8 cellular contexts compared by ENCODE assay signal in the genomic region with DNA sequence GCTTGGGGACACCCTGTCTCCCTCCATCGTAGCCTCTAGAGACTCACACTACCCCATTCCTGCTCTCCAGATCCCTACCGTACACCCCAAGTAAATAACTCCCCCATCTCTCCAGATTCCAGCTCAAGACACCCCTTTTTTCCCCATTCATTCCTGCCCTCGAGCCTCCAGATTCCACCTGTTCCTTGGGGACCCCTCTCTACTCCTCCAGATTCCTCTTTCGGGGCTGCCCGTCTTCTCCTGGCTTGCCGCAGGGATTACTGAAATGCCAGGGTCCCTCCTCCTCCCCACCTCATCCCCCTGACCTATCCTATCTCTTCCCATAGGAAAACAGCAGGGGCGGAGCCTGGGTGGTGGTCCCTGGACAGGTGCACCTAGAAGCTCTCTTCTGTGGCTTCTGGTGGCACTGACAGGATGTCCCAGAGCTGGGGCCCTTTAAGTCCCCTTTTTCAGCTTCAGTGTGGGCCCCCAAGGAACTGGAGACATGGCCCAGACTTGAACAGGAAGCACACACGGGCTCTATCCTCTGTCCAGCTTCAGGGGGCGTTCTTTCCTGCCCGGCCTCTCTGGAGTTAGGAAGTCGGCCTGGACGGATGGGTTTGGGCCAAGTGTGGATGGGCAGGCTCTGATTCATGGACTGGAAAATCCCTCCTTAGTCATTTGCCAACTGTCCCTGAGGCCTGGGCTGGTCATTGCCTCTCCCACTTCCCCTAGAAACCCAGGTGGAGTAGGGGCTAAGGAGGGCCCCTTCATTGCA. TPM values are rescaled to one million over a fixed set of nuclear protein-coding genes. Genes with fewer than 3 reads are reported as not detected.
A peak's percentile ranks its signal among the peaks of the same experiment; 100 is the strongest.
DNase-seq lines count a peak whose midpoint lies in the region; ATAC-seq and TF ChIP-seq lines count a peak whose summit lies in the region.

No MANE protein-coding gene starts in this region.

- ATAC-seq in T-helper 17 cell (no peak), GM21825 (IDR thresholded peaks at IDR 0.05; ENCODE audit: unreplicated experiment) (no peak)

- no peaks in the 10 kb centered on the region for H4K20me1 ChIP-seq in fibroblast of lung (ENCODE audit: control insufficient read depth, extremely low read depth, insufficient read depth, low read length)

- peak overlapping the region; percentile 84 for H3K9ac ChIP-seq in fibroblast of lung (ENCODE audit: insufficient read depth, low read length)

- H3K27me3 ChIP-seq in fibroblast of lung (ENCODE audit: control insufficient read depth, insufficient read depth, low read length), result no peaks in the 10 kb centered on the region

- peak overlapping the region; percentile 69 to 83 (median 76) for H3K4me3 ChIP-seq in fibroblast of lung (replicated peaks in 1 of 4; ENCODE audit: control extremely low read depth in 1 of 4, insufficient read depth in 1 of 4, low read depth in 3 of 4, low read length in 4 of 4)

- H3K4me2 ChIP-seq in fibroblast of lung (ENCODE audit: extremely low read depth, insufficient read depth, low read length), result peak overlapping the region; percentile 95

- peaks cover 9% of the 10 kb centered on the region for H3K79me2 ChIP-seq in fibroblast of lung (ENCODE audit: control insufficient read depth, insufficient read depth, low read length)

- no peaks in the 10 kb centered on the region for H3K36me3 Mint-ChIP-seq in activated naive CD4-positive, alpha-beta T cell treated with anti-CD3 and anti-CD28 coated beads, Interleukin-2, amount 50 U/mL, for 24 hours
- H3K36me3 Mint-ChIP-seq in T-helper 17 cell (ENCODE audit: low read depth) (no peaks in the 10 kb centered on the region), nephron (ENCODE audit: low read depth) (peaks cover 12% of the 10 kb centered on the region)

- H3K27ac Mint-ChIP-seq in activated naive CD4-positive, alpha-beta T cell treated with anti-CD3 and anti-CD28 coated beads, Interleukin-2, amount 50 U/mL, for 24 hours, result peak overlapping the region; percentile 53
- peak overlapping the region; percentile 85 for H3K27ac Mint-ChIP-seq in T-helper 17 cell
- peak overlapping the region; percentile 32 to 87 (median 81) for H3K27ac Mint-ChIP-seq in nephron

- peak overlapping the region; percentile 78 for H3K4me3 Mint-ChIP-seq in activated naive CD4-positive, alpha-beta T cell treated with anti-CD3 and anti-CD28 coated beads, Interleukin-2, amount 50 U/mL, for 24 hours
- peak overlapping the region; percentile 91 for H3K4me3 Mint-ChIP-seq in T-helper 17 cell
- H3K4me3 Mint-ChIP-seq in nephron, result peak overlapping the region; percentile 93 to 98 (median 94)

- H3K9me3 ChIP-seq in T-helper 17 cell (ENCODE audit: control insufficient read depth, low read length, poor library complexity, severe bottlenecking) (no peaks in the 10 kb centered on the region), fibroblast of lung (ENCODE audit: control insufficient read depth, insufficient read depth, low read depth, low read length) (no peaks in the 10 kb centered on the region)

- H3K4me1 ChIP-seq in fibroblast of lung (ENCODE audit: control insufficient read depth, extremely low read depth, insufficient read depth, low read length), result peaks cover 13% of the 10 kb centered on the region

- peak overlapping the region; percentile 89 for H3K27ac ChIP-seq in fibroblast of lung (ENCODE audit: insufficient read depth, low read length)

- H3K4me1 Mint-ChIP-seq in activated naive CD4-positive, alpha-beta T cell treated with anti-CD3 and anti-CD28 coated beads, Interleukin-2, amount 50 U/mL, for 24 hours, result peaks cover 22% of the 10 kb centered on the region
- peaks cover 30% of the 10 kb centered on the region for H3K4me1 Mint-ChIP-seq in T-helper 17 cell
- peaks cover 29% of the 10 kb centered on the region for H3K4me1 Mint-ChIP-seq in nephron

- H3K9me3 Mint-ChIP-seq in activated naive CD4-positive, alpha-beta T cell treated with anti-CD3 and anti-CD28 coated beads, Interleukin-2, amount 50 U/mL, for 24 hours, result no peaks in the 10 kb centered on the region
- no peaks in the 10 kb centered on the region for H3K9me3 Mint-ChIP-seq in nephron

- peaks cover 4% of the 10 kb centered on the region for H3K36me3 ChIP-seq in fibroblast of lung (ENCODE audit: control insufficient read depth, insufficient read depth, low read length)

- DNase-seq in activated naive CD4-positive, alpha-beta T cell treated with Interleukin-2 at 50 U/mL for 16 hours, result no peak
- DNase-seq in T-helper 17 cell, result no peak
- DNase-seq in fibroblast of lung (ENCODE audit: low read depth in 2 of 2), result peak; percentile 90 to 97
- no peak for DNase-seq in NCI-H2196 treated with DMSO at 0.1 percent for 48 hours (lab: John Stamatoyannopoulos, UW; ENCODE audit: unreplicated experiment)
- no peak for DNase-seq in DMS 273 treated with DMSO at 0.1 percent for 48 hours (lab: John Stamatoyannopoulos, UW)

- peak; percentile 35 to 48 for TF ChIP-seq CTCF in fibroblast of lung (conservative IDR thresholded peaks at IDR 0.05 in 1 of 2, IDR thresholded peaks at IDR 0.05 in 1 of 2; ENCODE audit: low read depth in 1 of 2, low read length in 2 of 2)
- TF ChIP-seq CTCF in nephron (IDR thresholded peaks at IDR 0.05; ENCODE audit: unreplicated experiment in 3 of 3), result no peak

- H2AFZ ChIP-seq in fibroblast of lung (ENCODE audit: low read length), result no peak overlapping the region

- H3K27me3 Mint-ChIP-seq in activated naive CD4-positive, alpha-beta T cell treated with anti-CD3 and anti-CD28 coated beads, Interleukin-2, amount 50 U/mL, for 24 hours, result no peaks in the 10 kb centered on the region
- H3K27me3 Mint-ChIP-seq in T-helper 17 cell, result no peaks in the 10 kb centered on the region
- H3K27me3 Mint-ChIP-seq in nephron (ENCODE audit: low read depth), result no peaks in the 10 kb centered on the region

RNA-seq across cellular contexts. Expression of a gene that starts 1.2 kb away (rescaled TPM):
- 1 to 10 TPM; 4.2 to 5.3 TPM for total RNA-seq in T-helper 17 cell
- total RNA-seq in fibroblast of lung, result 5.6 and 6.7 TPM in 2 replicates
- polyA plus RNA-seq in fibroblast of lung, result 1.6 and 2.0 TPM in 2 replicates
- 2.8 and 3.3 TPM in 2 replicates for polyA plus RNA-seq in fibroblast of lung (2012)
- polyA minus RNA-seq in fibroblast of lung (ENCODE audit: low replicate concordance), result 4.4 and 6.1 TPM in 2 replicates

RNA-seq across cellular contexts. Expression of a gene that starts 22.2 kb away (rescaled TPM):
- 10 to 100 TPM; 62.4 to 73.0 TPM for total RNA-seq in T-helper 17 cell
- total RNA-seq in fibroblast of lung, result 50.1 and 58.8 TPM in 2 replicates
- polyA plus RNA-seq in fibroblast of lung, result 146 and 206 TPM in 2 replicates
- 292 and 381 TPM in 2 replicates for polyA plus RNA-seq in fibroblast of lung (2012)
- polyA minus RNA-seq in fibroblast of lung (ENCODE audit: low replicate concordance), result 139 and 187 TPM in 2 replicates

RNA-seq across cellular contexts. Expression of a gene that starts 32.2 kb away (rescaled TPM):
- 10 to 100 TPM; 31.0 to 31.9 TPM for total RNA-seq in T-helper 17 cell
- total RNA-seq in fibroblast of lung, result 17.7 and 20.3 TPM in 2 replicates
- polyA plus RNA-seq in fibroblast of lung, result 5.2 and 17.1 TPM in 2 replicates
- 6.2 and 17.7 TPM in 2 replicates for polyA plus RNA-seq in fibroblast of lung (2012)
- 7.2 and 26.5 TPM in 2 replicates for polyA minus RNA-seq in fibroblast of lung (ENCODE audit: low replicate concordance)

Comparison
In these comparisons a context has a peak if more than half of its experiments do, and no peak if none do; other contexts are left out.
1. DNase-seq: peak in fibroblast of lung (2 of 2); none in activated naive CD4-positive, alpha-beta T cell treated with Interleukin-2 at 50 U/mL for 16 hours (single experiment), T-helper 17 cell (0 of 3), NCI-H2196 treated with DMSO at 0.1 percent for 48 hours (single experiment) and DMS 273 treated with DMSO at 0.1 percent for 48 hours (single experiment).
2. CTCF ChIP-seq: peak in fibroblast of lung (2 of 2); none in nephron (0 of 3).
3. Peak in every context shown above with its lines, with median percentiles within 50 percentile points of each other: H3K27ac Mint-ChIP-seq and H3K4me3 Mint-ChIP-seq.